In the genomic region with DNA sequence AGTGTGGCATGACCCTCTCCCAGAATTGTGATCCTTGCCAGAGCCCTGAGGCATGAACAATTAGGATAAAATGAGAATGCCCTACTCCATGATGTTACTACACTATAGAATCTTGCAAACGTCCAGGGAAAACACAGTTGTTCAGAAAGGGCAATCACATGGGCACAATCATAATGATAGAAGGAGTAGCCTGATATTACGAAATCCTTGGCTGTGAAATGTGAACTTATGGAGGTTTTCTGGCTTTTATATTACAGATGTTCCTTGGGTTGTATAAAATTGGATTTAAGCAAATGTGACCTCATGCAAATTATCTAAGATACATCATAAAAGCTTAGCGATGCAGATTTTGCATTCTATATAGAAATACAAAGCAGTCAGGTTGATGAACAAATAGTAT, we compare ENCODE assay signal across 2 cellular contexts.
TF ChIP-seq lines count a peak whose summit lies in the region.

No MANE protein-coding gene starts in this region.

TF ChIP-seq in IMR-90, 13 proteins besides CTCF, POLR2A, EP300 and RAD21:
- peak; percentile 56; the same call in 1 of the 2 replicates for TF ChIP-seq CEBPB (IDR thresholded peaks at IDR 0.05; ENCODE audit: low read depth, low read length)
- no peak for TF ChIP-seq CHD1 (IDR thresholded peaks at IDR 0.05; ENCODE audit: low read depth, low read length)

TF ChIP-seq in K562, 482 proteins besides CTCF, POLR2A, EP300 and RAD21:
- no peak for TF ChIP-seq TBP (optimal IDR thresholded peaks at IDR 0.05; ENCODE audit: low read depth, low read length)
- TF ChIP-seq TOE1 (IDR thresholded peaks at IDR 0.05; ENCODE audit: borderline replicate concordance), result no peak
- no peak for TF ChIP-seq TOE1 (CRISPR knock-in tag; IDR thresholded peaks at IDR 0.05; ENCODE audit: borderline replicate concordance, low read depth)
- TF ChIP-seq ZBTB33 (CRISPR knock-in tag; IDR thresholded peaks at IDR 0.05), result no peak
- no peak for TF ChIP-seq NELFE (IDR thresholded peaks at IDR 0.05; ENCODE audit: insufficient read depth, insufficient read length)
- TF ChIP-seq CBFA2T3 (IDR thresholded peaks at IDR 0.05), result no peak
- TF ChIP-seq PURB (CRISPR knock-in tag; IDR thresholded peaks at IDR 0.05; ENCODE audit: low read depth), result no peak
- TF ChIP-seq, protein P1, sequence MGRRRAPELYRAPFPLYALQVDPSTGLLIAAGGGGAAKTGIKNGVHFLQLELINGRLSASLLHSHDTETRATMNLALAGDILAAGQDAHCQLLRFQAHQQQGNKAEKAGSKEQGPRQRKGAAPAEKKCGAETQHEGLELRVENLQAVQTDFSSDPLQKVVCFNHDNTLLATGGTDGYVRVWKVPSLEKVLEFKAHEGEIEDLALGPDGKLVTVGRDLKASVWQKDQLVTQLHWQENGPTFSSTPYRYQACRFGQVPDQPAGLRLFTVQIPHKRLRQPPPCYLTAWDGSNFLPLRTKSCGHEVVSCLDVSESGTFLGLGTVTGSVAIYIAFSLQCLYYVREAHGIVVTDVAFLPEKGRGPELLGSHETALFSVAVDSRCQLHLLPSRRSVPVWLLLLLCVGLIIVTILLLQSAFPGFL (CRISPR knock-in tag; IDR thresholded peaks at IDR 0.05), result no peak
- TF ChIP-seq, protein P2, sequence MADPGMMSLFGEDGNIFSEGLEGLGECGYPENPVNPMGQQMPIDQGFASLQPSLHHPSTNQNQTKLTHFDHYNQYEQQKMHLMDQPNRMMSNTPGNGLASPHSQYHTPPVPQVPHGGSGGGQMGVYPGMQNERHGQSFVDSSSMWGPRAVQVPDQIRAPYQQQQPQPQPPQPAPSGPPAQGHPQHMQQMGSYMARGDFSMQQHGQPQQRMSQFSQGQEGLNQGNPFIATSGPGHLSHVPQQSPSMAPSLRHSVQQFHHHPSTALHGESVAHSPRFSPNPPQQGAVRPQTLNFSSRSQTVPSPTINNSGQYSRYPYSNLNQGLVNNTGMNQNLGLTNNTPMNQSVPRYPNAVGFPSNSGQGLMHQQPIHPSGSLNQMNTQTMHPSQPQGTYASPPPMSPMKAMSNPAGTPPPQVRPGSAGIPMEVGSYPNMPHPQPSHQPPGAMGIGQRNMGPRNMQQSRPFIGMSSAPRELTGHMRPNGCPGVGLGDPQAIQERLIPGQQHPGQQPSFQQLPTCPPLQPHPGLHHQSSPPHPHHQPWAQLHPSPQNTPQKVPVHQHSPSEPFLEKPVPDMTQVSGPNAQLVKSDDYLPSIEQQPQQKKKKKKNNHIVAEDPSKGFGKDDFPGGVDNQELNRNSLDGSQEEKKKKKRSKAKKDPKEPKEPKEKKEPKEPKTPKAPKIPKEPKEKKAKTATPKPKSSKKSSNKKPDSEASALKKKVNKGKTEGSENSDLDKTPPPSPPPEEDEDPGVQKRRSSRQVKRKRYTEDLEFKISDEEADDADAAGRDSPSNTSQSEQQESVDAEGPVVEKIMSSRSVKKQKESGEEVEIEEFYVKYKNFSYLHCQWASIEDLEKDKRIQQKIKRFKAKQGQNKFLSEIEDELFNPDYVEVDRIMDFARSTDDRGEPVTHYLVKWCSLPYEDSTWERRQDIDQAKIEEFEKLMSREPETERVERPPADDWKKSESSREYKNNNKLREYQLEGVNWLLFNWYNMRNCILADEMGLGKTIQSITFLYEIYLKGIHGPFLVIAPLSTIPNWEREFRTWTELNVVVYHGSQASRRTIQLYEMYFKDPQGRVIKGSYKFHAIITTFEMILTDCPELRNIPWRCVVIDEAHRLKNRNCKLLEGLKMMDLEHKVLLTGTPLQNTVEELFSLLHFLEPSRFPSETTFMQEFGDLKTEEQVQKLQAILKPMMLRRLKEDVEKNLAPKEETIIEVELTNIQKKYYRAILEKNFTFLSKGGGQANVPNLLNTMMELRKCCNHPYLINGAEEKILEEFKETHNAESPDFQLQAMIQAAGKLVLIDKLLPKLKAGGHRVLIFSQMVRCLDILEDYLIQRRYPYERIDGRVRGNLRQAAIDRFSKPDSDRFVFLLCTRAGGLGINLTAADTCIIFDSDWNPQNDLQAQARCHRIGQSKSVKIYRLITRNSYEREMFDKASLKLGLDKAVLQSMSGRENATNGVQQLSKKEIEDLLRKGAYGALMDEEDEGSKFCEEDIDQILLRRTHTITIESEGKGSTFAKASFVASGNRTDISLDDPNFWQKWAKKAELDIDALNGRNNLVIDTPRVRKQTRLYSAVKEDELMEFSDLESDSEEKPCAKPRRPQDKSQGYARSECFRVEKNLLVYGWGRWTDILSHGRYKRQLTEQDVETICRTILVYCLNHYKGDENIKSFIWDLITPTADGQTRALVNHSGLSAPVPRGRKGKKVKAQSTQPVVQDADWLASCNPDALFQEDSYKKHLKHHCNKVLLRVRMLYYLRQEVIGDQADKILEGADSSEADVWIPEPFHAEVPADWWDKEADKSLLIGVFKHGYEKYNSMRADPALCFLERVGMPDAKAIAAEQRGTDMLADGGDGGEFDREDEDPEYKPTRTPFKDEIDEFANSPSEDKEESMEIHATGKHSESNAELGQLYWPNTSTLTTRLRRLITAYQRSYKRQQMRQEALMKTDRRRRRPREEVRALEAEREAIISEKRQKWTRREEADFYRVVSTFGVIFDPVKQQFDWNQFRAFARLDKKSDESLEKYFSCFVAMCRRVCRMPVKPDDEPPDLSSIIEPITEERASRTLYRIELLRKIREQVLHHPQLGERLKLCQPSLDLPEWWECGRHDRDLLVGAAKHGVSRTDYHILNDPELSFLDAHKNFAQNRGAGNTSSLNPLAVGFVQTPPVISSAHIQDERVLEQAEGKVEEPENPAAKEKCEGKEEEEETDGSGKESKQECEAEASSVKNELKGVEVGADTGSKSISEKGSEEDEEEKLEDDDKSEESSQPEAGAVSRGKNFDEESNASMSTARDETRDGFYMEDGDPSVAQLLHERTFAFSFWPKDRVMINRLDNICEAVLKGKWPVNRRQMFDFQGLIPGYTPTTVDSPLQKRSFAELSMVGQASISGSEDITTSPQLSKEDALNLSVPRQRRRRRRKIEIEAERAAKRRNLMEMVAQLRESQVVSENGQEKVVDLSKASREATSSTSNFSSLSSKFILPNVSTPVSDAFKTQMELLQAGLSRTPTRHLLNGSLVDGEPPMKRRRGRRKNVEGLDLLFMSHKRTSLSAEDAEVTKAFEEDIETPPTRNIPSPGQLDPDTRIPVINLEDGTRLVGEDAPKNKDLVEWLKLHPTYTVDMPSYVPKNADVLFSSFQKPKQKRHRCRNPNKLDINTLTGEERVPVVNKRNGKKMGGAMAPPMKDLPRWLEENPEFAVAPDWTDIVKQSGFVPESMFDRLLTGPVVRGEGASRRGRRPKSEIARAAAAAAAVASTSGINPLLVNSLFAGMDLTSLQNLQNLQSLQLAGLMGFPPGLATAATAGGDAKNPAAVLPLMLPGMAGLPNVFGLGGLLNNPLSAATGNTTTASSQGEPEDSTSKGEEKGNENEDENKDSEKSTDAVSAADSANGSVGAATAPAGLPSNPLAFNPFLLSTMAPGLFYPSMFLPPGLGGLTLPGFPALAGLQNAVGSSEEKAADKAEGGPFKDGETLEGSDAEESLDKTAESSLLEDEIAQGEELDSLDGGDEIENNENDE (IDR thresholded peaks at IDR 0.05; ENCODE audit: low read depth, low read length), result no peak
- TF ChIP-seq SMARCB1 (IDR thresholded peaks at IDR 0.05; ENCODE audit: insufficient read length, low read depth), result no peak
- TF ChIP-seq PTBP1 (IDR thresholded peaks at IDR 0.05; ENCODE audit: low read depth, low read length), result no peak
- TF ChIP-seq, protein P3, sequence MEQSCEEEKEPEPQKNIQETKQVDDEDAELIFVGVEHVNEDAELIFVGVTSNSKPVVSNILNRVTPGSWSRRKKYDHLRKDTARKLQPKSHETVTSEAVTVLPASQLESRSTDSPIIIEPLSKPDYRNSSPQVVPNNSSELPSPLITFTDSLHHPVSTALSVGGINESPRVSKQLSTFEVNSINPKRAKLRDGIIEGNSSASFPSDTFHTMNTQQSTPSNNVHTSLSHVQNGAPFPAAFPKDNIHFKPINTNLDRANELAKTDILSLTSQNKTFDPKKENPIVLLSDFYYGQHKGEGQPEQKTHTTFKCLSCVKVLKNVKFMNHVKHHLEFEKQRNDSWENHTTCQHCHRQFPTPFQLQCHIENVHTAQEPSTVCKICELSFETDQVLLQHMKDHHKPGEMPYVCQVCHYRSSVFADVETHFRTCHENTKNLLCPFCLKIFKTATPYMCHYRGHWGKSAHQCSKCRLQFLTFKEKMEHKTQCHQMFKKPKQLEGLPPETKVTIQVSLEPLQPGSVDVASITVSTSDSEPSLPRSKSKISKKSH (CRISPR knock-in tag; IDR thresholded peaks at IDR 0.05), result no peak
- TF ChIP-seq, protein P4, sequence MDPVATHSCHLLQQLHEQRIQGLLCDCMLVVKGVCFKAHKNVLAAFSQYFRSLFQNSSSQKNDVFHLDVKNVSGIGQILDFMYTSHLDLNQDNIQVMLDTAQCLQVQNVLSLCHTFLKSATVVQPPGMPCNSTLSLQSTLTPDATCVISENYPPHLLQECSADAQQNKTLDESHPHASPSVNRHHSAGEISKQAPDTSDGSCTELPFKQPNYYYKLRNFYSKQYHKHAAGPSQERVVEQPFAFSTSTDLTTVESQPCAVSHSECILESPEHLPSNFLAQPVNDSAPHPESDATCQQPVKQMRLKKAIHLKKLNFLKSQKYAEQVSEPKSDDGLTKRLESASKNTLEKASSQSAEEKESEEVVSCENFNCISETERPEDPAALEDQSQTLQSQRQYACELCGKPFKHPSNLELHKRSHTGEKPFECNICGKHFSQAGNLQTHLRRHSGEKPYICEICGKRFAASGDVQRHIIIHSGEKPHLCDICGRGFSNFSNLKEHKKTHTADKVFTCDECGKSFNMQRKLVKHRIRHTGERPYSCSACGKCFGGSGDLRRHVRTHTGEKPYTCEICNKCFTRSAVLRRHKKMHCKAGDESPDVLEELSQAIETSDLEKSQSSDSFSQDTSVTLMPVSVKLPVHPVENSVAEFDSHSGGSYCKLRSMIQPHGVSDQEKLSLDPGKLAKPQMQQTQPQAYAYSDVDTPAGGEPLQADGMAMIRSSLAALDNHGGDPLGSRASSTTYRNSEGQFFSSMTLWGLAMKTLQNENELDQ (CRISPR knock-in tag; IDR thresholded peaks at IDR 0.05; ENCODE audit: borderline replicate concordance), result no peak
- TF ChIP-seq CEBPG (CRISPR knock-in tag; IDR thresholded peaks at IDR 0.05), result no peak
- 0 out of 4 replicates have a peak, but pooled peaks of 1 of the 2 experiments have one; percentile 19 for TF ChIP-seq CEBPG (tag; conservative IDR thresholded peaks at IDR 0.05 in 1 of 2, IDR thresholded peaks at IDR 0.05 in 1 of 2)
- peak; percentile 58 for TF ChIP-seq CEBPB (tag; IDR thresholded peaks at IDR 0.05)
- no peak for TF ChIP-seq MIER1 (IDR thresholded peaks at IDR 0.05; ENCODE audit: low read depth)
- TF ChIP-seq MAFK (IDR thresholded peaks at IDR 0.05; ENCODE audit: low read length), result no peak
- TF ChIP-seq TCF7L2 (IDR thresholded peaks at IDR 0.05; ENCODE audit: low read depth, low read length), result no peak
